Comparison of ENCODE assay signal across 1 cellular context in genomic region chr5:174338204-174339010, GRCh38.
TF ChIP-seq lines count a peak whose summit lies in the region.

No MANE protein-coding gene starts in this region.

TF ChIP-seq in GM23338, 12 proteins besides CTCF, POLR2A, EP300 and RAD21 (continued from another document):
- TF ChIP-seq ZNF462 (CRISPR knock-in tag; IDR thresholded peaks at IDR 0.05) (no peak), NANOG (IDR thresholded peaks at IDR 0.05; ENCODE audit: borderline replicate concordance) (no peak), ZNF114 (CRISPR knock-in tag; IDR thresholded peaks at IDR 0.05) (no peak)
- TF ChIP-seq, protein P1, sequence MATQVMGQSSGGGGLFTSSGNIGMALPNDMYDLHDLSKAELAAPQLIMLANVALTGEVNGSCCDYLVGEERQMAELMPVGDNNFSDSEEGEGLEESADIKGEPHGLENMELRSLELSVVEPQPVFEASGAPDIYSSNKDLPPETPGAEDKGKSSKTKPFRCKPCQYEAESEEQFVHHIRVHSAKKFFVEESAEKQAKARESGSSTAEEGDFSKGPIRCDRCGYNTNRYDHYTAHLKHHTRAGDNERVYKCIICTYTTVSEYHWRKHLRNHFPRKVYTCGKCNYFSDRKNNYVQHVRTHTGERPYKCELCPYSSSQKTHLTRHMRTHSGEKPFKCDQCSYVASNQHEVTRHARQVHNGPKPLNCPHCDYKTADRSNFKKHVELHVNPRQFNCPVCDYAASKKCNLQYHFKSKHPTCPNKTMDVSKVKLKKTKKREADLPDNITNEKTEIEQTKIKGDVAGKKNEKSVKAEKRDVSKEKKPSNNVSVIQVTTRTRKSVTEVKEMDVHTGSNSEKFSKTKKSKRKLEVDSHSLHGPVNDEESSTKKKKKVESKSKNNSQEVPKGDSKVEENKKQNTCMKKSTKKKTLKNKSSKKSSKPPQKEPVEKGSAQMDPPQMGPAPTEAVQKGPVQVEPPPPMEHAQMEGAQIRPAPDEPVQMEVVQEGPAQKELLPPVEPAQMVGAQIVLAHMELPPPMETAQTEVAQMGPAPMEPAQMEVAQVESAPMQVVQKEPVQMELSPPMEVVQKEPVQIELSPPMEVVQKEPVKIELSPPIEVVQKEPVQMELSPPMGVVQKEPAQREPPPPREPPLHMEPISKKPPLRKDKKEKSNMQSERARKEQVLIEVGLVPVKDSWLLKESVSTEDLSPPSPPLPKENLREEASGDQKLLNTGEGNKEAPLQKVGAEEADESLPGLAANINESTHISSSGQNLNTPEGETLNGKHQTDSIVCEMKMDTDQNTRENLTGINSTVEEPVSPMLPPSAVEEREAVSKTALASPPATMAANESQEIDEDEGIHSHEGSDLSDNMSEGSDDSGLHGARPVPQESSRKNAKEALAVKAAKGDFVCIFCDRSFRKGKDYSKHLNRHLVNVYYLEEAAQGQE (IDR thresholded peaks at IDR 0.05; ENCODE audit: unreplicated experiment), result no peak
